Comparison of ENCODE assay signal across 8 cellular contexts in the genomic region with DNA sequence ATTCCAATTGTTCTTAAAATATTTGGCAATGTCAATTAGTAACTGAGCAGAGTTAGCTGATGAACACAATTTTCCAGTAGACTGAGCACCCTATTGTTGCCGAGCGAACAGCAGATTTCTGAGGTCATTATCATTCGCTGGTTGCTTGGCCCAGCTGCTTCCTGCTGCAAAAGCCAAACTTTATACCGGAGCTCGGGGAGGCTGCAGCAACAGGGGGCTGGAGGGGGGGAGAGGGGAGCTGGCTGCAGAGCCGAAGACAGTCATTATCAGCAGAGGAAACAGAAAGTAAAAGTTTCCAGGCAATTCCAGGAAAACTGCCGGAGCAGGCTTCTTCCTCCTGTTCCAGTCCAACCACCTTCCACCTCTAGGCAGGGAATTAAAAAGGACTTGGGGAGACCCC.
DNase-seq lines count a peak whose midpoint lies in the region; ATAC-seq and TF ChIP-seq lines count a peak whose summit lies in the region.

No MANE protein-coding gene starts in this region.

- H3K4me2 ChIP-seq in GM23248 (ENCODE audit: unreplicated experiment), result peak overlapping the region; percentile 84
- peak overlapping the region; percentile 83 for H3K4me2 ChIP-seq in smooth muscle cell

- ATAC-seq in HG03196 (IDR thresholded peaks at IDR 0.05; ENCODE audit: unreplicated experiment), result no peak

- H2AFZ ChIP-seq in GM23248 (peak overlapping the region; percentile 61), smooth muscle cell (ENCODE audit: low read depth) (peak overlapping the region; percentile 43)

- in situ Hi-C loops in GM23248 (cut with MboI), result no loop called here

- H3K27me3 ChIP-seq in GM23248 (replicated peaks; ENCODE audit: insufficient read depth) (0 out of 2 replicates have a peak, but pooled peaks cover 22% of the 10 kb centered on the region), ascending aorta (no peaks in the 10 kb centered on the region), iPS-18a (ENCODE audit: control insufficient read depth, insufficient read depth, low read length) (no peaks in the 10 kb centered on the region), smooth muscle cell (ENCODE audit: low read depth) (peaks cover 23% of the 10 kb centered on the region)

- no peaks in the 10 kb centered on the region for H3K79me2 ChIP-seq in GM23248 (ENCODE audit: insufficient read depth)
- no peaks in the 10 kb centered on the region for H3K79me2 ChIP-seq in smooth muscle cell (ENCODE audit: low read depth)

- no peaks in the 10 kb centered on the region for H3K9me2 ChIP-seq in GM23248 (ENCODE audit: insufficient read depth)

- intact Hi-C loops in ascending aorta (cut with DNase I), result no loop called here

- H3K27ac ChIP-seq in GM23248, result no peak overlapping the region
- H3K27ac ChIP-seq in ascending aorta, result no peak overlapping the region
- H3K27ac ChIP-seq in iPS-18a (ENCODE audit: low read length), result peak overlapping the region; percentile 48
- no peak overlapping the region for H3K27ac ChIP-seq in smooth muscle cell (ENCODE audit: low read depth)

- H3K9me3 ChIP-seq in GM23248 (ENCODE audit: low read depth) (no peaks in the 10 kb centered on the region), ascending aorta (no peaks in the 10 kb centered on the region), iPS-18a (ENCODE audit: control insufficient read depth, low read depth, low read length) (no peaks in the 10 kb centered on the region), smooth muscle cell (replicated peaks; ENCODE audit: low read depth) (no peaks in the 10 kb centered on the region)

- DNase-seq in GM23248 (peak; percentile 62), ascending aorta (ENCODE audit: low spot score in 2 of 2) (no peak), smooth muscle cell (lab: John Stamatoyannopoulos, UW; ENCODE audit: unreplicated experiment) (no peak), DMS153 (lab: John Stamatoyannopoulos, UW) (no peak), NCI-H2107 treated with DMSO at 0.1 percent for 48 hours (lab: John Stamatoyannopoulos, UW; ENCODE audit: unreplicated experiment) (no peak)
- DNase-seq in stimulated activated CD4-positive, alpha-beta T cell treated with anti-CD3 and anti-CD28 coated beads, Interleukin-4, amount 100 ng/mL, for 4 hours, result no peak

- H3K9ac ChIP-seq in GM23248 (0 out of 2 replicates have a peak overlapping the region, but pooled peaks have one; percentile 9), iPS-18a (ENCODE audit: low read length) (peak overlapping the region; percentile 8), smooth muscle cell (ENCODE audit: low read depth) (no peak overlapping the region)

- H4K20me1 ChIP-seq in GM23248 (ENCODE audit: insufficient read depth) (no peaks in the 10 kb centered on the region), smooth muscle cell (ENCODE audit: low read depth) (no peaks in the 10 kb centered on the region)

- peaks cover 21% of the 10 kb centered on the region for H3K4me1 ChIP-seq in GM23248 (ENCODE audit: insufficient read depth)
- no peaks in the 10 kb centered on the region for H3K4me1 ChIP-seq in ascending aorta
- H3K4me1 ChIP-seq in iPS-18a (ENCODE audit: control insufficient read depth, low read depth, low read length), result peaks cover 39% of the 10 kb centered on the region
- H3K4me1 ChIP-seq in smooth muscle cell (ENCODE audit: low read depth), result peaks cover 22% of the 10 kb centered on the region

- peak overlapping the region; percentile 67 for H3K4me3 ChIP-seq in GM23248
- peak overlapping the region; percentile 21 to 48 for H3K4me3 ChIP-seq in ascending aorta
- peak overlapping the region; percentile 39 for H3K4me3 ChIP-seq in iPS-18a (ENCODE audit: low read length)
- H3K4me3 ChIP-seq in smooth muscle cell, result peak overlapping the region; percentile 40

- TF ChIP-seq CTCF in ascending aorta (IDR thresholded peaks at IDR 0.05) (no peak), smooth muscle cell (IDR thresholded peaks at IDR 0.05; ENCODE audit: borderline replicate concordance, insufficient read depth, poor library complexity, severe bottlenecking) (no peak)

- no peaks in the 10 kb centered on the region for H3K36me3 ChIP-seq in GM23248 (ENCODE audit: low read depth)
- no peaks in the 10 kb centered on the region for H3K36me3 ChIP-seq in ascending aorta
- H3K36me3 ChIP-seq in iPS-18a (ENCODE audit: control insufficient read depth, low read depth, low read length), result no peaks in the 10 kb centered on the region
- H3K36me3 ChIP-seq in smooth muscle cell (ENCODE audit: low read depth), result no peaks in the 10 kb centered on the region

- H3F3A ChIP-seq in GM23248 (ENCODE audit: insufficient read depth) (no peaks in the 10 kb centered on the region), smooth muscle cell (ENCODE audit: low read depth) (no peaks in the 10 kb centered on the region)

- 2 to 5% methylated on average over 7 of the region's 7 CpGs for WGBS in GM23248 (ENCODE audit: low coverage in 1 of 2, low lambda C conversion rate in 2 of 2, missing lambda C conversion rate in 2 of 2), 2 experiments
- WGBS in smooth muscle cell (ENCODE audit: low lambda C conversion rate), result 11% methylated on average over 7 of the region's 7 CpGs
